ENCODE assay signal across 9 cellular contexts in the genomic region with DNA sequence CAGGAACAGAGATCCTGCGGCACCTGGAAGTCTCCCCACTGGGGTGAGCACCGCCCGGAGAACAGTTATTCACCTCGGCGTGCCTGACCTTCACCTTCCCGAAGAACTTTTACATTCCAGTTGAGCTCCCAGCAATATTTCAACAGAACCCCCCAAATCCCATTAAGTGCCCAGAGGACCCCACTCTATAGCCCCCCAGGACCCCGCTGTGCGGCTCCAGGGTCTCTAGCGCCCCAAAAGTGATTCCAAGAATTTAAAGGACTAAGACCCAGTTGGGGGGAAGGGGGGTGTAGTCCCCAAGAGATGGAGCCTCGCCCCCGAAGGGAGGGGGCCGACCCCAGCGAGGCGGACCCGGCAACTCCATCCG. TPM values are rescaled to one million over a fixed set of nuclear protein-coding genes. Genes with fewer than 3 reads are reported as not detected.
DNase-seq lines count a peak whose midpoint lies in the region; TF ChIP-seq lines count a peak whose summit lies in the region.
"Had no signal": no experiment of that assay in that cellular context is flagged by ENCODE, and none has a peak within 500 bp of the region (broad histone marks: within the 10 kb centered on the region; RNA-seq: fewer than 3 reads in every experiment).

No MANE protein-coding gene starts in this region.

- no peak for DNase-seq in RWPE1 (ENCODE audit: low spot score)
- DNase-seq in epithelial cell of prostate (ENCODE audit: low read depth, low spot score) = no peak
- peak in 1 of 5 donors; percentile 52 for DNase-seq in ovary
- no peak for DNase-seq in NCI-H2107 treated with DMSO at 0.1 percent for 48 hours (lab: John Stamatoyannopoulos, UW; ENCODE audit: unreplicated experiment)
- DNase-seq in T1000 (lab: John Stamatoyannopoulos, UW) = no peak
- no peak for DNase-seq in OCI-M1 (lab: John Stamatoyannopoulos, UW)
- no peak for DNase-seq in NOMO-1 treated with DMSO at 0.1 percent for 48 hours (lab: John Stamatoyannopoulos, UW; ENCODE audit: unreplicated experiment)

- H3K4me1 ChIP-seq in DOHH2 (ENCODE audit: control insufficient read depth, low read length) (peaks cover 53% of the 10 kb centered on the region), ovary (ENCODE audit: insufficient read depth) (peaks cover 18% of the 10 kb centered on the region)

- no peak for TF ChIP-seq POLR2A in ovary (IDR thresholded peaks at IDR 0.05)

- H3K9me3 ChIP-seq in DOHH2 (ENCODE audit: control insufficient read depth, insufficient read depth, low read length) (no peaks in the 10 kb centered on the region), ovary (no peaks in the 10 kb centered on the region)

- H3K36me3 ChIP-seq in DOHH2 (ENCODE audit: control insufficient read depth, low read length) = no peaks in the 10 kb centered on the region; the same call in 1 of the 2 replicates
- H3K36me3 ChIP-seq in ovary = no peaks in the 10 kb centered on the region

- H3K79me2 ChIP-seq in DOHH2 (ENCODE audit: control insufficient read depth, low read length) = peaks cover 12% of the 10 kb centered on the region

- H3F3A ChIP-seq in DOHH2 (ENCODE audit: control insufficient read depth, insufficient read depth) = peaks cover 18% of the 10 kb centered on the region

- peak; percentile 42 for TF ChIP-seq CTCF in DOHH2 (IDR thresholded peaks at IDR 0.05; ENCODE audit: low read depth, low read length, poor library complexity, severe bottlenecking)
- TF ChIP-seq CTCF in RWPE1 (conservative IDR thresholded peaks at IDR 0.05; ENCODE audit: low read depth) = peak; percentile 18; the same call in 1 of the 2 replicates
- peak in 1 of 3 donors; percentile 6 for TF ChIP-seq CTCF in ovary (IDR thresholded peaks at IDR 0.05)

- WGBS in ovary, 3 donors = 0% methylated on average over 13 to 16 of the region's 16 CpGs

- intact Hi-C loops in ovary (cut with DNase I) = no loop called here

- H3K27me3 ChIP-seq in DOHH2 (ENCODE audit: control insufficient read depth, low read length) (no peaks in the 10 kb centered on the region), ovary (no peaks in the 10 kb centered on the region)

- no peaks in the 10 kb centered on the region for H3K9me2 ChIP-seq in DOHH2 (replicated peaks; ENCODE audit: control insufficient read depth, low read length)

- no peak for TF ChIP-seq EP300 in ovary (IDR thresholded peaks at IDR 0.05)

- 0 out of 2 replicates have a peak, but pooled peaks cover 3% of the 10 kb centered on the region for H4K20me1 ChIP-seq in DOHH2 (ENCODE audit: control insufficient read depth, insufficient read depth, low read depth, low read length)

- peak overlapping the region; percentile 92 for H3K4me2 ChIP-seq in DOHH2 (ENCODE audit: low read length)

- H3K27ac ChIP-seq in DOHH2 (ENCODE audit: low read depth, low read length) (peak overlapping the region; percentile 65), RWPE1 (peak overlapping the region; percentile 98), epithelial cell of prostate (peak overlapping the region; percentile 95), ovary (peak overlapping the region; percentile 98 to 99)

- CTCF ChIA-PET in RWPE1 (lab: Yijun Ruan, JAX) = interaction anchor here (0.5 to 1.0 kb wide), 7 partner anchors 79 to 615 kb away, joined by 3 to 11 read pairs (median 4); no protein-coding TSS in a partner anchor

- POLR2A ChIA-PET in RWPE1 (lab: Yijun Ruan, JAX; ENCODE audit: low non-redundant PET) = no interaction called here

- H3K4me3 ChIP-seq in DOHH2 (ENCODE audit: low read length) (peak overlapping the region; percentile 83), ovary (peak overlapping the region; percentile 92)

RNA-seq across cellular contexts. Expression of a gene that starts 0.5 kb away (rescaled TPM):
- total RNA-seq in ovary = 10 to 100 TPM; 57.6 to 76.6 (median 61.0) TPM
- polyA plus RNA-seq in ovary = 10 to 100 TPM; 34.0 to 69.9 TPM

RNA-seq across cellular contexts. Expression of a gene that starts 2.6 kb away (rescaled TPM):
- total RNA-seq in ovary = 100 to 1,000 TPM in 4 of 7 donors, 10 to 100 TPM in 3; 57.3 to 149 (median 120) TPM
- polyA plus RNA-seq in ovary = 100 to 1,000 TPM in 1 of 2 donors, 10 to 100 TPM in 1; 98.7 to 106 TPM

RNA-seq across cellular contexts. Expression of a gene that starts 16.4 kb away (rescaled TPM):
- 1,000 to 10,000 TPM in 4 of 7 donors, 100 to 1,000 TPM in 3; 130 to 3,887 (median 1,173) TPM for total RNA-seq in ovary
- 1,000 to 10,000 TPM in 1 of 2 donors, 100 to 1,000 TPM in 1; 430 to 1,351 TPM for polyA plus RNA-seq in ovary

RNA-seq across cellular contexts. Expression of a gene that starts 30.3 kb away (rescaled TPM):
- 10 to 100 TPM in 1 of 7 donors, 1 to 10 TPM in 4, under 1 TPM in 2; 0.18 to 18.3 (median 1.6) TPM for total RNA-seq in ovary
- under 1 TPM in 1 of 2 donors, not detected in 1; 0.25 TPM for polyA plus RNA-seq in ovary
- total RNA-seq: myocyte had no signal

RNA-seq across cellular contexts. Expression of a gene that starts 35.6 kb away (rescaled TPM):
- total RNA-seq in ovary = 1 to 10 TPM in 5 of 7 donors, under 1 TPM in 2; 0.71 to 5.0 (median 2.0) TPM
- polyA plus RNA-seq in ovary = 1 to 10 TPM; 1.1 to 3.6 TPM
- total RNA-seq: myocyte had no signal
